Comparison of ENCODE assay signal across 23 cellular contexts in the genomic region with DNA sequence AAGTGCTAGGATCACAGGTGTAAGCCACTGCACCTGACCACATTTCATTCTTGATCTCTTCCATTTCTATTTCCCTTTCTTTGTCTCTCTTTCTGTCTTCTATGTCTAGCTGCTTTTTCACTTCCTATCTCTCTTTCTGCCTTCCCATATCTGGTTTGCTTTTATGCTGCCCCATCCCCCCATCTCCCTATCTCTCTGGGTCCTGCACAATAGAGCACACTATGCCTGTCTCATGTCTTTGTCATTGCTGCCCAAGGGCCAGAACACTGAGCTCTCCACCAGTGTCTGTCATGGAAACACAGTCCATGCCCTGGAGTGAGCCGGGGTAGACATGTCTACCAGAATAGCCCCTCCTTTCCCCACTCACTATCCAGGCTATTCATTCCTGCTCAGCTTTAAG. TPM values are rescaled to one million over a fixed set of nuclear protein-coding genes. Genes with fewer than 3 reads are reported as not detected.
DNase-seq lines count a peak whose midpoint lies in the region; ATAC-seq, FAIRE-seq and TF ChIP-seq lines count a peak whose summit lies in the region.
"Had no signal": no experiment of that assay in that cellular context is flagged by ENCODE, and none has a peak within 500 bp of the region (broad histone marks: within the 10 kb centered on the region; RNA-seq: fewer than 3 reads in every experiment).

No MANE protein-coding gene starts in this region.

- FAIRE-seq in GM12878 (lab: Jason Lieb, UNC): no peak
- FAIRE-seq: small intestine had no signal

- CTCF ChIA-PET in GM12878 (lab: Yijun Ruan, JAX) (interaction anchor here (0.6 to 7.2 kb wide), 5 partner anchors 19 to 85 kb away, joined by 3 to 49 read pairs (median 3); partner anchors contain the start of gene PFDN5), RWPE1 (lab: Yijun Ruan, JAX) (interaction anchor here (0.8 to 1.7 kb wide), 2 partner anchors 10 to 145 kb away, joined by 3 to 5 read pairs; no protein-coding TSS in a partner anchor)

- H3K4me3 ChIP-seq in heart right ventricle (no peak overlapping the region), GM12878 (no peak overlapping the region)
- H3K4me3 ChIP-seq: esophagus muscularis mucosa, suprapubic skin had no signal

- DNase-seq in heart right ventricle (no peak), left cardiac atrium (no peak), GM12878 (ENCODE audit: low read depth, low spot score) (no peak), amniotic stem cell (lab: John Stamatoyannopoulos, UW) (no peak), foreskin keratinocyte (no peak), RWPE1 (ENCODE audit: low spot score) (no peak)
- DNase-seq: activated CD8-positive, alpha-beta memory T cell treated with anti-CD3 and anti-CD28 coated beads for 24 hours; CD8-positive, alpha-beta T cell; DMS79 treated with DMSO at 0.1 percent for 48 hours; glutamatergic neuron; H7; naive B cell; NCI-H1092 treated with DMSO at 0.1 percent for 48 hours; NCI-H2107; NCI-H69; small intestine; stimulated activated CD4-positive, alpha-beta T cell treated with anti-CD3 and anti-CD28 coated beads, Interleukin-4, amount 100 ng/mL, for 24 hours; T-cell had no signal

- no peak for TF ChIP-seq RAD21 in GM12878 (IDR thresholded peaks at IDR 0.05; ENCODE audit: insufficient read depth, low read depth, low read length)

- WGBS in heart right ventricle, 2 donors: 22 to 35% methylated on average over 1 of the region's 1 CpG
- 90% methylated on average over 1 of the region's 1 CpG for WGBS in GM12878 (ENCODE audit: insufficient coverage, insufficient replicate concordance, low lambda C conversion rate, missing lambda C conversion rate)

- no peak overlapping the region for H3K4me2 ChIP-seq in GM12878 (ENCODE audit: control insufficient read depth, insufficient read depth)

- RAD21 ChIA-PET in GM12878 (lab: Charles Lee; ENCODE audit: unreplicated experiment): interaction anchor here (0.6 to 1.4 kb wide), 7 partner anchors 27 to 378 kb away, joined by 3 to 4 read pairs (median 4); no protein-coding TSS in a partner anchor

- POLR2A ChIA-PET in GM12878 (lab: Charles Lee) (interaction anchor here (1.1 kb wide), 1 partner anchor 23 kb away, joined by 3 read pairs; no protein-coding TSS in a partner anchor), RWPE1 (lab: Yijun Ruan, JAX; ENCODE audit: low non-redundant PET) (no interaction called here)

- no peak for TF ChIP-seq EP300 in GM12878 (IDR thresholded peaks at IDR 0.05; ENCODE audit: borderline replicate concordance in 1 of 2, control insufficient read depth in 1 of 2, low read depth in 2 of 2, low read length in 2 of 2)

- no peaks in the 10 kb centered on the region for H4K20me1 ChIP-seq in GM12878 (ENCODE audit: control insufficient read depth, insufficient read depth)

- in situ Hi-C loops in GM12878 (cut with MboI): no loop called here

- H3K27ac ChIP-seq in heart right ventricle (no peak overlapping the region), GM12878 (ENCODE audit: control insufficient read depth, insufficient read depth) (no peak overlapping the region), foreskin keratinocyte (no peak overlapping the region), RWPE1 (no peak overlapping the region)
- H3K27ac ChIP-seq: esophagus muscularis mucosa, suprapubic skin had no signal

- H3K36me3 ChIP-seq in heart right ventricle: no peaks in the 10 kb centered on the region
- H3K36me3 ChIP-seq in GM12878 (ENCODE audit: control insufficient read depth in 2 of 2, insufficient read depth in 2 of 2, low read length in 1 of 2): no peaks in the 10 kb centered on the region
- H3K36me3 ChIP-seq: esophagus muscularis mucosa, suprapubic skin had no signal

- no peak for TF ChIP-seq CTCF in heart right ventricle (IDR thresholded peaks at IDR 0.05)
- no peak for TF ChIP-seq CTCF in GM12878 (IDR thresholded peaks at IDR 0.05 in 2 of 3, conservative IDR thresholded peaks at IDR 0.05 in 1 of 3; ENCODE audit: control insufficient read depth in 2 of 3, extremely low read depth in 1 of 3, insufficient read depth in 1 of 3, low read depth in 3 of 3, low read length in 3 of 3)
- no peak for TF ChIP-seq CTCF in foreskin keratinocyte (conservative IDR thresholded peaks at IDR 0.05)
- no peak for TF ChIP-seq CTCF in RWPE1 (conservative IDR thresholded peaks at IDR 0.05; ENCODE audit: low read depth)

- TF ChIP-seq POLR2A in GM12878 (IDR thresholded peaks at IDR 0.05; ENCODE audit: low read depth, low read length): no peak

- H3K27me3 ChIP-seq in heart right ventricle (peaks cover 0 to 15% (median 0%) of the 10 kb centered on the region in 7 donors), GM12878 (replicated peaks in 1 of 2; ENCODE audit: control insufficient read depth in 2 of 2, insufficient read depth in 2 of 2, low read length in 1 of 2) (peaks cover 0 to 5% of the 10 kb centered on the region in 2 experiments; a peak in 2 of 4 replicates), foreskin keratinocyte (peaks cover 29% of the 10 kb centered on the region)
- H3K27me3 ChIP-seq: suprapubic skin had no signal

- no peak overlapping the region for H3K9ac ChIP-seq in GM12878 (ENCODE audit: control insufficient read depth, insufficient read depth, low read length)

- intact Hi-C loops in heart right ventricle (cut with DNase I): no loop called here
- intact Hi-C loops in left cardiac atrium (cut with DNase I): no loop called here
- intact Hi-C loops in GM12878 (cut with micrococcal nuclease; ENCODE audit: unreplicated experiment): no loop called here

- no peaks in the 10 kb centered on the region for H3K9me3 ChIP-seq in heart right ventricle
- no peaks in the 10 kb centered on the region for H3K9me3 ChIP-seq in GM12878 (replicated peaks; ENCODE audit: control insufficient read depth, insufficient read depth, low read length)
- H3K9me3 ChIP-seq: esophagus muscularis mucosa, suprapubic skin had no signal

- no peak overlapping the region for H2AFZ ChIP-seq in GM12878 (ENCODE audit: control insufficient read depth, low read depth, low read length)

- no TSS peak for BruUV-seq in GM12878 (replicated peaks; lab: Mats Ljungman, UMichigan)

- H3K4me1 ChIP-seq in heart right ventricle (no peaks in the 10 kb centered on the region), GM12878 (ENCODE audit: control insufficient read depth, insufficient read depth, low read length) (peaks cover 6% of the 10 kb centered on the region), foreskin keratinocyte (no peaks in the 10 kb centered on the region)
- H3K4me1 ChIP-seq: esophagus muscularis mucosa, suprapubic skin had no signal

- ATAC-seq in heart right ventricle (peak in 6 of 8 donors; percentile 41 to 87 (median 78)), left cardiac atrium (no peak), GM12878 (0 out of 3 replicates have a peak, but pooled peaks have one; percentile 29), foreskin keratinocyte (no peak)
- ATAC-seq: CD8-positive, alpha-beta T cell; T-cell; WTC11 had no signal

- SMC1A ChIA-PET in GM12878 (lab: Charles Lee; ENCODE audit: uncharacterized antibody, unreplicated experiment): interaction anchor here (0.8 to 3.3 kb wide), 6 partner anchors 23 to 85 kb away, joined by 3 to 16 read pairs (median 4); partner anchors contain the start of gene ESPL1

- no peaks in the 10 kb centered on the region for H3K79me2 ChIP-seq in GM12878 (ENCODE audit: control insufficient read depth, insufficient read depth, low read length)

RNA-seq across cellular contexts. Expression of gene RARG, which starts 12.3 kb away (rescaled TPM):
- total RNA-seq in heart right ventricle: 10 to 100 TPM in 8 of 10 donors, 1 to 10 TPM in 2; 7.0 to 21.7 (median 13.9) TPM
- 10 to 100 TPM in 1 of 2 donors, 1 to 10 TPM in 1; 7.8 to 11.7 TPM for polyA plus RNA-seq in heart right ventricle
- 10 to 100 TPM; 13.5 to 24.1 TPM for total RNA-seq in left cardiac atrium
- total RNA-seq in GM12878 (2013; cell fraction: nucleolus; rRNA removed): 12.2 and 13.4 TPM in 2 replicates
- total RNA-seq in GM12878 (2014; rRNA removed): 3.4 and 4.0 TPM in 2 replicates
- 3.0 and 3.9 TPM in 2 replicates for total RNA-seq in GM12878 (2014; rRNA removed; fragmentation: Illumina TruSeq; extraction: Trizol)
- 7.3 and 8.7 TPM in 2 replicates for total RNA-seq in GM12878 (2021)
- 0.72 TPM for polyA plus RNA-seq in GM12878 (2011; ENCODE audit: low read depth)
- 4.5 and 8.1 TPM in 2 replicates for polyA plus RNA-seq in GM12878 (2011; rRNA removed)
- 9.2 and 13.2 TPM in 2 replicates for polyA plus RNA-seq in GM12878 (2011; cell fraction: cytosol; rRNA removed)
- 34.2 and 38.3 TPM in 2 replicates for polyA plus RNA-seq in GM12878 (2011; cell fraction: nucleus; rRNA removed)
- polyA plus RNA-seq in GM12878 (2012): 2.5 and 2.9 TPM in 2 replicates
- 2.6 and 4.2 TPM in 2 replicates for polyA plus RNA-seq in GM12878 (2014; fragmentation: Illumina TruSeq; extraction: Trizol)
- polyA plus RNA-seq in GM12878 (2014; fragmentation: Nextera tagmentation; extraction: Ambion mirVana): under 1 TPM; 0.27 to 0.60 TPM
- 7.2 and 8.0 TPM in 2 replicates for polyA plus RNA-seq in GM12878 (2014; rRNA removed)
- 1 to 10 TPM; 3.8 to 6.0 TPM for polyA plus RNA-seq in GM12878 (2016; fragmentation: Nextera tagmentation; extraction: Ambion mirVana)
- 12.3 and 13.9 TPM in 2 replicates for polyA minus RNA-seq in GM12878 (2011; rRNA and poly(A)+ RNA removed)
- polyA minus RNA-seq in GM12878 (2011; cell fraction: cytosol; rRNA and poly(A)+ RNA removed): 7.5 and 8.3 TPM in 2 replicates
- 9.1 and 18.5 TPM in 2 replicates for polyA minus RNA-seq in GM12878 (2011; cell fraction: nucleus; rRNA and poly(A)+ RNA removed)
- total RNA-seq in foreskin keratinocyte: 32.8 and 33.3 TPM in 2 replicates
- polyA plus RNA-seq in foreskin keratinocyte: 26.3 and 29.2 TPM in 2 replicates

RNA-seq across cellular contexts. Expression of gene ESPL1, which starts 23.8 kb away (rescaled TPM):
- 1 to 10 TPM in 2 of 10 donors, under 1 TPM in 8; 0.04 to 3.1 (median 0.36) TPM for total RNA-seq in heart right ventricle
- polyA plus RNA-seq in heart right ventricle: under 1 TPM; 0.13 to 0.29 TPM
- 1 to 10 TPM in 1 of 2 donors, under 1 TPM in 1; 0.58 to 1.3 TPM for total RNA-seq in left cardiac atrium
- total RNA-seq in GM12878 (2013; cell fraction: nucleolus; rRNA removed): 49.7 and 52.5 TPM in 2 replicates
- total RNA-seq in GM12878 (2014; rRNA removed): 28.4 and 28.5 TPM in 2 replicates
- 17.9 and 20.1 TPM in 2 replicates for total RNA-seq in GM12878 (2014; rRNA removed; fragmentation: Illumina TruSeq; extraction: Trizol)
- total RNA-seq in GM12878 (2021): 54.4 and 61.9 TPM in 2 replicates
- polyA plus RNA-seq in GM12878 (2011; ENCODE audit: low read depth): 7.2 TPM
- polyA plus RNA-seq in GM12878 (2011; rRNA removed): 14.4 and 19.3 TPM in 2 replicates
- polyA plus RNA-seq in GM12878 (2011; cell fraction: cytosol; rRNA removed): 23.7 and 26.8 TPM in 2 replicates
- 110 and 113 TPM in 2 replicates for polyA plus RNA-seq in GM12878 (2011; cell fraction: nucleus; rRNA removed)
- polyA plus RNA-seq in GM12878 (2012): 13.9 and 14.4 TPM in 2 replicates
- 19.0 and 28.6 TPM in 2 replicates for polyA plus RNA-seq in GM12878 (2014; fragmentation: Illumina TruSeq; extraction: Trizol)
- 1 to 10 TPM; 2.1 to 2.2 TPM for polyA plus RNA-seq in GM12878 (2014; fragmentation: Nextera tagmentation; extraction: Ambion mirVana)
- polyA plus RNA-seq in GM12878 (2014; rRNA removed): 30.8 and 31.4 TPM in 2 replicates
- 10 to 100 TPM; 21.1 to 21.2 TPM for polyA plus RNA-seq in GM12878 (2016; fragmentation: Nextera tagmentation; extraction: Ambion mirVana)
- polyA minus RNA-seq in GM12878 (2011; rRNA and poly(A)+ RNA removed): 36.4 and 41.1 TPM in 2 replicates
- 8.6 and 10.9 TPM in 2 replicates for polyA minus RNA-seq in GM12878 (2011; cell fraction: cytosol; rRNA and poly(A)+ RNA removed)
- 33.7 and 47.5 TPM in 2 replicates for polyA minus RNA-seq in GM12878 (2011; cell fraction: nucleus; rRNA and poly(A)+ RNA removed)
- total RNA-seq in foreskin keratinocyte: 15.0 and 18.7 TPM in 2 replicates
- polyA plus RNA-seq in foreskin keratinocyte: 6.8 and 8.9 TPM in 2 replicates
- polyA plus RNA-seq: IgD-negative memory B cell had no signal

RNA-seq across cellular contexts. Expression of gene ITGB7, which starts 37.3 kb away (rescaled TPM):
- total RNA-seq in heart right ventricle: 1 to 10 TPM in 7 of 10 donors, under 1 TPM in 3; 0.56 to 8.4 (median 1.1) TPM
- under 1 TPM; 0.55 to 0.73 TPM for polyA plus RNA-seq in heart right ventricle
- 1 to 10 TPM in 1 of 2 donors, under 1 TPM in 1; 0.81 to 2.1 TPM for total RNA-seq in left cardiac atrium
- total RNA-seq in GM12878 (2013; cell fraction: nucleolus; rRNA removed): 215 and 221 TPM in 2 replicates
- total RNA-seq in GM12878 (2014; rRNA removed): 366 and 425 TPM in 2 replicates
- 158 and 166 TPM in 2 replicates for total RNA-seq in GM12878 (2014; rRNA removed; fragmentation: Illumina TruSeq; extraction: Trizol)
- total RNA-seq in GM12878 (2021): 459 and 487 TPM in 2 replicates
- polyA plus RNA-seq in GM12878 (2011; ENCODE audit: low read depth): 81.6 TPM
- polyA plus RNA-seq in GM12878 (2011; rRNA removed): 130 and 234 TPM in 2 replicates
- polyA plus RNA-seq in GM12878 (2011; cell fraction: cytosol; rRNA removed): 334 and 445 TPM in 2 replicates
- polyA plus RNA-seq in GM12878 (2011; cell fraction: nucleus; rRNA removed): 940 and 958 TPM in 2 replicates
- 135 and 178 TPM in 2 replicates for polyA plus RNA-seq in GM12878 (2012)
- polyA plus RNA-seq in GM12878 (2014; fragmentation: Illumina TruSeq; extraction: Trizol): 95.4 and 174 TPM in 2 replicates
- 10 to 100 TPM; 54.5 to 99.5 TPM for polyA plus RNA-seq in GM12878 (2014; fragmentation: Nextera tagmentation; extraction: Ambion mirVana)
- 282 and 333 TPM in 2 replicates for polyA plus RNA-seq in GM12878 (2014; rRNA removed)
- polyA plus RNA-seq in GM12878 (2016; fragmentation: Nextera tagmentation; extraction: Ambion mirVana): 100 to 1,000 TPM; 269 to 332 TPM
- 281 and 434 TPM in 2 replicates for polyA minus RNA-seq in GM12878 (2011; rRNA and poly(A)+ RNA removed)
- polyA minus RNA-seq in GM12878 (2011; cell fraction: cytosol; rRNA and poly(A)+ RNA removed): 164 and 179 TPM in 2 replicates
- 164 and 235 TPM in 2 replicates for polyA minus RNA-seq in GM12878 (2011; cell fraction: nucleus; rRNA and poly(A)+ RNA removed)
- total RNA-seq in foreskin keratinocyte: 0.14 and 0.32 TPM in 2 replicates
- 0.15 and 0.17 TPM in 2 replicates for polyA plus RNA-seq in foreskin keratinocyte
- total RNA-seq: lung microvascular endothelial cell had no signal

RNA-seq across cellular contexts. Expression of gene PFDN5, which starts 51.0 kb away (rescaled TPM):
- 100 to 1,000 TPM; 307 to 413 (median 339) TPM for total RNA-seq in heart right ventricle
- polyA plus RNA-seq in heart right ventricle: 1,000 to 10,000 TPM in 1 of 2 donors, 100 to 1,000 TPM in 1; 658 to 1,216 TPM
- 100 to 1,000 TPM; 345 to 377 TPM for total RNA-seq in left cardiac atrium
- 141 and 153 TPM in 2 replicates for total RNA-seq in GM12878 (2013; cell fraction: nucleolus; rRNA removed)
- 320 and 355 TPM in 2 replicates for total RNA-seq in GM12878 (2014; rRNA removed)
- 504 and 518 TPM in 2 replicates for total RNA-seq in GM12878 (2014; rRNA removed; fragmentation: Illumina TruSeq; extraction: Trizol)
- total RNA-seq in GM12878 (2021): 300 and 322 TPM in 2 replicates
- 1,639 TPM for polyA plus RNA-seq in GM12878 (2011; ENCODE audit: low read depth)
- polyA plus RNA-seq in GM12878 (2011; rRNA removed): 851 and 863 TPM in 2 replicates
- polyA plus RNA-seq in GM12878 (2011; cell fraction: cytosol; rRNA removed): 812 and 933 TPM in 2 replicates
- 540 and 746 TPM in 2 replicates for polyA plus RNA-seq in GM12878 (2011; cell fraction: nucleus; rRNA removed)
- 681 and 706 TPM in 2 replicates for polyA plus RNA-seq in GM12878 (2012)
- polyA plus RNA-seq in GM12878 (2014; fragmentation: Illumina TruSeq; extraction: Trizol): 485 and 536 TPM in 2 replicates
- polyA plus RNA-seq in GM12878 (2014; fragmentation: Nextera tagmentation; extraction: Ambion mirVana): 1,000 to 10,000 TPM; 1,522 to 1,596 TPM
- 438 and 511 TPM in 2 replicates for polyA plus RNA-seq in GM12878 (2014; rRNA removed)
- 100 to 1,000 TPM; 373 to 398 TPM for polyA plus RNA-seq in GM12878 (2016; fragmentation: Nextera tagmentation; extraction: Ambion mirVana)
- polyA minus RNA-seq in GM12878 (2011; rRNA and poly(A)+ RNA removed): 235 and 327 TPM in 2 replicates
- polyA minus RNA-seq in GM12878 (2011; cell fraction: cytosol; rRNA and poly(A)+ RNA removed): 57.1 and 72.9 TPM in 2 replicates
- 90.8 and 106 TPM in 2 replicates for polyA minus RNA-seq in GM12878 (2011; cell fraction: nucleus; rRNA and poly(A)+ RNA removed)
- 413 and 428 TPM in 2 replicates for total RNA-seq in foreskin keratinocyte
- 615 and 639 TPM in 2 replicates for polyA plus RNA-seq in foreskin keratinocyte

RNA-seq across cellular contexts. Expression of gene MYG1, which starts 55.2 kb away (rescaled TPM):
- total RNA-seq in heart right ventricle (10 to 100 TPM; 26.8 to 40.1 (median 36.0) TPM), left cardiac atrium (10 to 100 TPM; 35.0 to 37.0 TPM), GM12878 (2014; rRNA removed) (61.7 and 81.0 TPM in 2 replicates), GM12878 (2014; rRNA removed; fragmentation: Illumina TruSeq; extraction: Trizol) (32.4 and 36.2 TPM in 2 replicates), GM12878 (2021) (64.9 and 68.7 TPM in 2 replicates), foreskin keratinocyte (65.7 and 66.0 TPM in 2 replicates)
- polyA plus RNA-seq in heart right ventricle (100 to 1,000 TPM in 1 of 2 donors, 10 to 100 TPM in 1; 69.4 to 115 TPM), GM12878 (2011; rRNA removed) (25.5 and 48.6 TPM in 2 replicates), GM12878 (2014; fragmentation: Illumina TruSeq; extraction: Trizol) (23.2 and 37.6 TPM in 2 replicates), GM12878 (2014; fragmentation: Nextera tagmentation; extraction: Ambion mirVana) (10 to 100 TPM; 20.7 to 38.2 TPM), GM12878 (2014; rRNA removed) (66.7 and 76.8 TPM in 2 replicates), GM12878 (2016; fragmentation: Nextera tagmentation; extraction: Ambion mirVana) (10 to 100 TPM; 50.2 to 53.7 TPM), foreskin keratinocyte (67.4 and 75.2 TPM in 2 replicates)
- total RNA-seq in GM12878 (2013; cell fraction: nucleolus; rRNA removed): 15.4 and 16.3 TPM in 2 replicates
- 24.1 TPM for polyA plus RNA-seq in GM12878 (2011; ENCODE audit: low read depth)
- 70.9 and 83.3 TPM in 2 replicates for polyA plus RNA-seq in GM12878 (2011; cell fraction: cytosol; rRNA removed)
- polyA plus RNA-seq in GM12878 (2011; cell fraction: nucleus; rRNA removed): 47.8 and 61.1 TPM in 2 replicates
- 37.8 and 57.0 TPM in 2 replicates for polyA plus RNA-seq in GM12878 (2012)
- 39.4 and 50.6 TPM in 2 replicates for polyA minus RNA-seq in GM12878 (2011; rRNA and poly(A)+ RNA removed)
- polyA minus RNA-seq in GM12878 (2011; cell fraction: cytosol; rRNA and poly(A)+ RNA removed): 23.4 and 25.1 TPM in 2 replicates
- polyA minus RNA-seq in GM12878 (2011; cell fraction: nucleus; rRNA and poly(A)+ RNA removed): 9.4 and 15.8 TPM in 2 replicates

Comparison
In these comparisons a context has a peak if more than half of its experiments do, and no peak if none do; other contexts are left out.
1. ATAC-seq: peak in heart right ventricle (6 of 8) and GM12878 (single experiment); none in left cardiac atrium (0 of 2) and foreskin keratinocyte (single experiment).
2. RNA of gene ITGB7, which starts 37.3 kb away (total RNA-seq): 158 to 487 TPM in GM12878; 0.81 to 2.1 TPM in left cardiac atrium, 0.56 to 8.4 TPM in heart right ventricle and 0.14 to 0.32 TPM in foreskin keratinocyte; every median in the first group is over 10 times any median in the second.